8 cellular contexts compared by ENCODE assay signal in genomic region chr1:63317007-63317813, GRCh38. TPM values are rescaled to one million over a fixed set of nuclear protein-coding genes. Genes with fewer than 3 reads are reported as not detected.
DNase-seq lines count a peak whose midpoint lies in the region; ATAC-seq and TF ChIP-seq lines count a peak whose summit lies in the region.

No MANE protein-coding gene starts in this region.

- peaks cover 5% of the 10 kb centered on the region for H3K36me3 Mint-ChIP-seq in activated CD8-positive, alpha-beta memory T cell treated with anti-CD3 and anti-CD28 coated beads, Interleukin-2, amount 10 ng/mL, durations not matched to agents 7 days and 5 days

- no peak overlapping the region for H2BK5ac ChIP-seq in neuronal stem cell (ENCODE audit: low read length)

- no peak overlapping the region for H3K4ac ChIP-seq in neuronal stem cell (ENCODE audit: low read length)

- no peak overlapping the region for H3K9ac ChIP-seq in neuronal stem cell (ENCODE audit: low read depth, low read length, poor library complexity)

- no peak overlapping the region for H3K18ac ChIP-seq in neuronal stem cell (ENCODE audit: low read length)

- no peak overlapping the region for H3K14ac ChIP-seq in neuronal stem cell (ENCODE audit: low read length)

- peaks cover 41 to 88% (median 65%) of the 10 kb centered on the region in 3 experiments for H3K27me3 ChIP-seq in neuronal stem cell (ENCODE audit: control insufficient read depth in 3 of 3, insufficient read depth in 3 of 3, low read depth in 1 of 3, low read length in 3 of 3)

- H2BK12ac ChIP-seq in neuronal stem cell (ENCODE audit: low read length): no peak overlapping the region

- H3K9me3 ChIP-seq in neuronal stem cell (replicated peaks in 1 of 2; ENCODE audit: control insufficient read depth in 2 of 2, insufficient read depth in 1 of 2, low read depth in 1 of 2, low read length in 2 of 2): peaks cover 0 to 3% of the 10 kb centered on the region in 2 donors

- H3K27ac ChIP-seq in neuronal stem cell (replicated peaks; ENCODE audit: low read length): no peak overlapping the region

- peaks cover 3% of the 10 kb centered on the region for H3K9me3 Mint-ChIP-seq in activated CD8-positive, alpha-beta memory T cell treated with anti-CD3 and anti-CD28 coated beads, Interleukin-2, amount 10 ng/mL, durations not matched to agents 7 days and 5 days (ENCODE audit: low read depth)

- no peaks in the 10 kb centered on the region for H3K36me3 ChIP-seq in neuronal stem cell (replicated peaks in 1 of 2; ENCODE audit: control insufficient read depth in 2 of 2, insufficient read depth in 2 of 2, low read length in 2 of 2)

- H3K27ac Mint-ChIP-seq in activated CD8-positive, alpha-beta memory T cell treated with anti-CD3 and anti-CD28 coated beads, Interleukin-2, amount 10 ng/mL, durations not matched to agents 7 days and 5 days: no peak overlapping the region

- no peak overlapping the region for H2BK15ac ChIP-seq in neuronal stem cell (ENCODE audit: low read length)

- H2BK120ac ChIP-seq in neuronal stem cell (ENCODE audit: low read depth, low read length): no peak overlapping the region

- peak; percentile 45 for TF ChIP-seq CTCF in fibroblast of villous mesenchyme (IDR thresholded peaks at IDR 0.05; ENCODE audit: insufficient read depth, low read depth, low read length)

- peak; percentile 73 for ATAC-seq in GM19372 (IDR thresholded peaks at IDR 0.05; ENCODE audit: low read depth, unreplicated experiment)
- ATAC-seq in HG03442 (IDR thresholded peaks at IDR 0.05; ENCODE audit: unreplicated experiment): peak; percentile 79
- ATAC-seq in activated CD8-positive, alpha-beta memory T cell treated with anti-CD3 and anti-CD28 coated beads, Interleukin-2, amount 10 ng/mL, durations not matched to agents 7 days and 5 days: peak; percentile 82

- no CpG with 5 or more reads among the region's 78 CpGs for WGBS in neuronal stem cell (ENCODE audit: extremely low coverage in 2 of 2, insufficient read length in 2 of 2, insufficient replicate concordance in 1 of 2), 2 donors

- peak overlapping the region; percentile 82 for H3K4me2 ChIP-seq in neuronal stem cell (ENCODE audit: insufficient read depth, low read length, poor library complexity, severe bottlenecking)

- H3K23ac ChIP-seq in neuronal stem cell (ENCODE audit: low read depth, low read length, poor library complexity): no peak overlapping the region

- CTCF ChIA-PET in activated CD8-positive, alpha-beta memory T cell treated with anti-CD3 and anti-CD28 coated beads, Interleukin-2, amount 10 ng/mL, durations not matched to agents 7 days and 5 days (lab: Charles Lee): interaction anchor here (1.0 to 1.8 kb wide), 5 partner anchors 10 to 119 kb away, joined by 3 to 6 read pairs (median 4); no protein-coding TSS in a partner anchor

- no peak overlapping the region for H2AK5ac ChIP-seq in neuronal stem cell (ENCODE audit: low read depth, low read length)

- H3K4me3 Mint-ChIP-seq in activated CD8-positive, alpha-beta memory T cell treated with anti-CD3 and anti-CD28 coated beads, Interleukin-2, amount 10 ng/mL, durations not matched to agents 7 days and 5 days: peak overlapping the region; percentile 61

- peak overlapping the region; percentile 78 for H2AFZ ChIP-seq in neuronal stem cell (ENCODE audit: low read length)

- DNase-seq in CD1c-positive myeloid dendritic cell (ENCODE audit: extremely low spot score) (peak; percentile 82), NCI-H526 (lab: John Stamatoyannopoulos, UW) (peak; percentile 54 to 90), fibroblast of villous mesenchyme (ENCODE audit: low read depth) (peak; percentile 59), neuronal stem cell (ENCODE audit: low spot score) (peak; percentile 65), GM19240 (ENCODE audit: insufficient read length, low spot score) (no peak)
- peak; percentile 76 for DNase-seq in activated CD8-positive, alpha-beta memory T cell treated with anti-CD3 and anti-CD28 coated beads, Interleukin-2, amount 10 ng/mL, durations not matched to agents 7 days and 5 days

- H4K8ac ChIP-seq in neuronal stem cell (ENCODE audit: low read depth, low read length): no peak overlapping the region

- peaks cover 73% of the 10 kb centered on the region for H3K27me3 Mint-ChIP-seq in activated CD8-positive, alpha-beta memory T cell treated with anti-CD3 and anti-CD28 coated beads, Interleukin-2, amount 10 ng/mL, durations not matched to agents 7 days and 5 days

- peaks cover 0 to 2% of the 10 kb centered on the region in 2 donors for H3K4me1 ChIP-seq in neuronal stem cell (ENCODE audit: control insufficient read depth in 2 of 2, insufficient read depth in 1 of 2, low read depth in 1 of 2, low read length in 2 of 2)

- H4K91ac ChIP-seq in neuronal stem cell (ENCODE audit: low read depth, low read length, poor library complexity): no peak overlapping the region

- peaks cover 25% of the 10 kb centered on the region for H3K4me1 Mint-ChIP-seq in activated CD8-positive, alpha-beta memory T cell treated with anti-CD3 and anti-CD28 coated beads, Interleukin-2, amount 10 ng/mL, durations not matched to agents 7 days and 5 days

- H3K79me1 ChIP-seq in neuronal stem cell (ENCODE audit: low read depth, low read length): no peaks in the 10 kb centered on the region

- H3K4me3 ChIP-seq in fibroblast of villous mesenchyme (ENCODE audit: low read depth, low read length): peak overlapping the region; percentile 30
- H3K4me3 ChIP-seq in neuronal stem cell (ENCODE audit: low read length in 2 of 2): peak overlapping the region; percentile 15 to 16

RNA-seq across cellular contexts. Expression of gene FOXD3, which starts 5.2 kb away (rescaled TPM):
- total RNA-seq in activated CD8-positive, alpha-beta memory T cell treated with anti-CD3 and anti-CD28 coated beads, Interleukin-2, amount 10 ng/mL, durations not matched to agents 7 days and 5 days: not detected
- not detected in 2 replicates for total RNA-seq in fibroblast of villous mesenchyme
- polyA plus RNA-seq in neuronal stem cell (2013, experiment 1 of 2): not detected
- not detected for polyA plus RNA-seq in neuronal stem cell (2013, experiment 2 of 2)

RNA-seq across cellular contexts. Expression of gene ALG6, which starts 50.2 kb away (rescaled TPM):
- total RNA-seq in activated CD8-positive, alpha-beta memory T cell treated with anti-CD3 and anti-CD28 coated beads, Interleukin-2, amount 10 ng/mL, durations not matched to agents 7 days and 5 days: 10 to 100 TPM; 23.0 to 24.0 TPM
- 8.7 and 13.0 TPM in 2 replicates for total RNA-seq in fibroblast of villous mesenchyme
- 10.4 TPM for polyA plus RNA-seq in neuronal stem cell (2013, experiment 1 of 2)
- 10.5 TPM for polyA plus RNA-seq in neuronal stem cell (2013, experiment 2 of 2)
